Comparison of ENCODE assay signal across 11 cellular contexts in genomic region chr2:149037851-149038250, GRCh38. TPM values are rescaled to one million over a fixed set of nuclear protein-coding genes. Genes with fewer than 3 reads are reported as not detected.
DNase-seq lines count a peak whose midpoint lies in the region.
"Had no signal": no experiment of that assay in that cellular context is flagged by ENCODE, and none has a peak within 500 bp of the region (broad histone marks: within the 10 kb centered on the region; RNA-seq: fewer than 3 reads in every experiment).

No MANE protein-coding gene starts in this region.

- peak overlapping the region; percentile 87 for H3K4me2 ChIP-seq in skeletal muscle satellite cell (ENCODE audit: low read length)

- H3K27me3 ChIP-seq in skeletal muscle satellite cell (ENCODE audit: control insufficient read depth, insufficient read depth, low read length) = peaks cover 9% of the 10 kb centered on the region
- H3K27me3 ChIP-seq: thyroid gland had no signal

- peak overlapping the region; percentile 35 for H3K4me3 ChIP-seq in iPS-11a (ENCODE audit: low read depth, low read length)
- peak overlapping the region; percentile 71 for H3K4me3 ChIP-seq in skeletal muscle satellite cell (ENCODE audit: low read length)

- DNase-seq in NCI-H146 (lab: John Stamatoyannopoulos, UW) (peak; percentile 44), NCI-H146 treated with DMSO at 0.1 percent for 48 hours (lab: John Stamatoyannopoulos, UW; ENCODE audit: unreplicated experiment) (no peak), SK-N-DZ (ENCODE audit: low spot score) (peak; percentile 37), SHP77 (lab: John Stamatoyannopoulos, UW) (no peak), HUDEP-2 (lab: John Stamatoyannopoulos, UW; ENCODE audit: unreplicated experiment in 76 of 76) (no peak)
- DNase-seq in activated CD8-positive, alpha-beta memory T cell treated with anti-CD3 and anti-CD28 coated beads for 24 hours = no peak

- peak overlapping the region; percentile 79 for H3K9ac ChIP-seq in skeletal muscle satellite cell (ENCODE audit: low read depth, low read length)

- H3K36me3 ChIP-seq in skeletal muscle satellite cell (ENCODE audit: insufficient read depth, low read length) = no peaks in the 10 kb centered on the region
- H3K36me3 ChIP-seq: gastroesophageal sphincter, thyroid gland had no signal

- H3K4me1 ChIP-seq in skeletal muscle satellite cell (ENCODE audit: control insufficient read depth, insufficient read depth, low read length) = peaks cover 3% of the 10 kb centered on the region

- no peaks in the 10 kb centered on the region for H3K9me3 ChIP-seq in skeletal muscle satellite cell (replicated peaks; ENCODE audit: low read length)
- H3K9me3 ChIP-seq: gastroesophageal sphincter, thyroid gland had no signal

RNA-seq across cellular contexts. Expression of gene LYPD6B, which starts 0.6 kb away (rescaled TPM):
- 0.13 TPM in 1 of 2 replicates, not detected in the other for polyA plus RNA-seq in SK-N-DZ (2014; cell fraction: cytosol; rRNA removed)
- polyA plus RNA-seq in SK-N-DZ (2014; cell fraction: nucleus; rRNA removed) = 0.14 and 0.38 TPM in 2 replicates
- 0.22 TPM in 1 of 2 replicates, not detected in the other for total RNA-seq in skeletal muscle satellite cell (2012; rRNA removed)
- total RNA-seq: A673 had no signal

Comparison
In these comparisons a context has a peak if more than half of its experiments do, and no peak if none do; other contexts are left out.
1. DNase-seq: peak in NCI-H146 (single experiment) and SK-N-DZ (single experiment); none in NCI-H146 treated with DMSO at 0.1 percent for 48 hours (single experiment), activated CD8-positive, alpha-beta memory T cell treated with anti-CD3 and anti-CD28 coated beads for 24 hours (single experiment), SHP77 (0 of 2) and HUDEP-2 (0 of 76).